Comparison of ENCODE assay signal across 1 cellular context in the genomic region with DNA sequence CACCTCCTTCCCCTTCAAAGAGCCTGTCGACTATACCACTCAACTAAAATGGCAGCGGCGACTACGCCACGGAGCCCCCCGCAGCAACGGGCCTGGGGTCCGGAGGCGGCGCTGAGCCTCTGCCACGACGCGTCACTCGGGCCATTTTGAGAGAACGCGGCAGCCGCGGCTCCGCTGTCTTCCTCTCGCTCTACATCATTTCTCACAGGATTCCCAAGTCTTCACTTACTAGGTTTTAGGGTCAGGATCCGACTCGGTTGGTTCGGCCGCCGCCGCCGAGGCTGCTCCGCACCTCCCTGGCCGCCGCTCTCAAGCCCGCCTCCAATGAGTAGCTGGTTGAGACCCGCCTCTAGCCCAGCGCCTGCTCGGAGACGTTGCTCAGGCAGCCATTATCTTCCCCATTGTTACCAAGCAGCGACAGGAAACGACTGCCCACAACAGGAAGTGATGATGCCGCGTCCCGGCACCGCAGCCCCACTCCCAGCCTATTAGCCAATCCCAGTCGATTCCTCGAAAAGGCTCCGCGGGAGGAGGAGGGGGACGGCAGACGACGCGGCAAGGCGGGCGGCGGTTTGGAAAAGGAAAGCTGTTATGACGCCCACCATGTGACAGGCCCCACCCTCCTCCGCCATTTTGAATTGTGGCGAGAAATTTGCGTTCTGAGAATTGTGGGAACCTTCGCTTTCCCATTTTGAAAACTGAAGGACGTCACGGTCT.
TF ChIP-seq lines count a peak whose summit lies in the region.

A gene with protein sequence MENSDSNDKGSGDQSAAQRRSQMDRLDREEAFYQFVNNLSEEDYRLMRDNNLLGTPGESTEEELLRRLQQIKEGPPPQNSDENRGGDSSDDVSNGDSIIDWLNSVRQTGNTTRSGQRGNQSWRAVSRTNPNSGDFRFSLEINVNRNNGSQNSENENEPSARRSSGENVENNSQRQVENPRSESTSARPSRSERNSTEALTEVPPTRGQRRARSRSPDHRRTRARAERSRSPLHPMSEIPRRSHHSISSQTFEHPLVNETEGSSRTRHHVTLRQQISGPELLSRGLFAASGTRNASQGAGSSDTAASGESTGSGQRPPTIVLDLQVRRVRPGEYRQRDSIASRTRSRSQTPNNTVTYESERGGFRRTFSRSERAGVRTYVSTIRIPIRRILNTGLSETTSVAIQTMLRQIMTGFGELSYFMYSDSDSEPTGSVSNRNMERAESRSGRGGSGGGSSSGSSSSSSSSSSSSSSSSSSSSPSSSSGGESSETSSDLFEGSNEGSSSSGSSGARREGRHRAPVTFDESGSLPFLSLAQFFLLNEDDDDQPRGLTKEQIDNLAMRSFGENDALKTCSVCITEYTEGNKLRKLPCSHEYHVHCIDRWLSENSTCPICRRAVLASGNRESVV (minus strand): TSS at position 432 of the 717 bp plus-strand sequence. CDS start 18,647 bp downstream, outside the sequence.

TF ChIP-seq in HepG2, 621 proteins besides CTCF, POLR2A, EP300 and RAD21 (continued from another document and continues in another):
- TF ChIP-seq, protein P1, sequence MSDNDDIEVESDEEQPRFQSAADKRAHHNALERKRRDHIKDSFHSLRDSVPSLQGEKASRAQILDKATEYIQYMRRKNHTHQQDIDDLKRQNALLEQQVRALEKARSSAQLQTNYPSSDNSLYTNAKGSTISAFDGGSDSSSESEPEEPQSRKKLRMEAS (IDR thresholded peaks at IDR 0.05): peak; percentile 84
- TF ChIP-seq ZNF12 (CRISPR knock-in tag; IDR thresholded peaks at IDR 0.05): no peak
- no peak for TF ChIP-seq U2AF2 (IDR thresholded peaks at IDR 0.05; ENCODE audit: low read depth, low read length)
- TF ChIP-seq MLLT10 (CRISPR knock-in tag; IDR thresholded peaks at IDR 0.05): no peak
- TF ChIP-seq, protein P2, sequence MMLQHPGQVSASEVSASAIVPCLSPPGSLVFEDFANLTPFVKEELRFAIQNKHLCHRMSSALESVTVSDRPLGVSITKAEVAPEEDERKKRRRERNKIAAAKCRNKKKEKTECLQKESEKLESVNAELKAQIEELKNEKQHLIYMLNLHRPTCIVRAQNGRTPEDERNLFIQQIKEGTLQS (CRISPR knock-in tag; IDR thresholded peaks at IDR 0.05): no peak
- TF ChIP-seq, protein P3, sequence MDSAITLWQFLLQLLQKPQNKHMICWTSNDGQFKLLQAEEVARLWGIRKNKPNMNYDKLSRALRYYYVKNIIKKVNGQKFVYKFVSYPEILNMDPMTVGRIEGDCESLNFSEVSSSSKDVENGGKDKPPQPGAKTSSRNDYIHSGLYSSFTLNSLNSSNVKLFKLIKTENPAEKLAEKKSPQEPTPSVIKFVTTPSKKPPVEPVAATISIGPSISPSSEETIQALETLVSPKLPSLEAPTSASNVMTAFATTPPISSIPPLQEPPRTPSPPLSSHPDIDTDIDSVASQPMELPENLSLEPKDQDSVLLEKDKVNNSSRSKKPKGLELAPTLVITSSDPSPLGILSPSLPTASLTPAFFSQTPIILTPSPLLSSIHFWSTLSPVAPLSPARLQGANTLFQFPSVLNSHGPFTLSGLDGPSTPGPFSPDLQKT (CRISPR knock-in tag; IDR thresholded peaks at IDR 0.05; ENCODE audit: borderline replicate concordance): no peak
- TF ChIP-seq, protein P4, sequence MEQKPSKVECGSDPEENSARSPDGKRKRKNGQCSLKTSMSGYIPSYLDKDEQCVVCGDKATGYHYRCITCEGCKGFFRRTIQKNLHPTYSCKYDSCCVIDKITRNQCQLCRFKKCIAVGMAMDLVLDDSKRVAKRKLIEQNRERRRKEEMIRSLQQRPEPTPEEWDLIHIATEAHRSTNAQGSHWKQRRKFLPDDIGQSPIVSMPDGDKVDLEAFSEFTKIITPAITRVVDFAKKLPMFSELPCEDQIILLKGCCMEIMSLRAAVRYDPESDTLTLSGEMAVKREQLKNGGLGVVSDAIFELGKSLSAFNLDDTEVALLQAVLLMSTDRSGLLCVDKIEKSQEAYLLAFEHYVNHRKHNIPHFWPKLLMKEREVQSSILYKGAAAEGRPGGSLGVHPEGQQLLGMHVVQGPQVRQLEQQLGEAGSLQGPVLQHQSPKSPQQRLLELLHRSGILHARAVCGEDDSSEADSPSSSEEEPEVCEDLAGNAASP (CRISPR knock-in tag; IDR thresholded peaks at IDR 0.05; ENCODE audit: borderline replicate concordance): no peak
- 0 out of 2 replicates have a peak, but pooled peaks have one; percentile 31 for TF ChIP-seq TGIF2 (CRISPR knock-in tag; IDR thresholded peaks at IDR 0.05)
- TF ChIP-seq, protein P5, sequence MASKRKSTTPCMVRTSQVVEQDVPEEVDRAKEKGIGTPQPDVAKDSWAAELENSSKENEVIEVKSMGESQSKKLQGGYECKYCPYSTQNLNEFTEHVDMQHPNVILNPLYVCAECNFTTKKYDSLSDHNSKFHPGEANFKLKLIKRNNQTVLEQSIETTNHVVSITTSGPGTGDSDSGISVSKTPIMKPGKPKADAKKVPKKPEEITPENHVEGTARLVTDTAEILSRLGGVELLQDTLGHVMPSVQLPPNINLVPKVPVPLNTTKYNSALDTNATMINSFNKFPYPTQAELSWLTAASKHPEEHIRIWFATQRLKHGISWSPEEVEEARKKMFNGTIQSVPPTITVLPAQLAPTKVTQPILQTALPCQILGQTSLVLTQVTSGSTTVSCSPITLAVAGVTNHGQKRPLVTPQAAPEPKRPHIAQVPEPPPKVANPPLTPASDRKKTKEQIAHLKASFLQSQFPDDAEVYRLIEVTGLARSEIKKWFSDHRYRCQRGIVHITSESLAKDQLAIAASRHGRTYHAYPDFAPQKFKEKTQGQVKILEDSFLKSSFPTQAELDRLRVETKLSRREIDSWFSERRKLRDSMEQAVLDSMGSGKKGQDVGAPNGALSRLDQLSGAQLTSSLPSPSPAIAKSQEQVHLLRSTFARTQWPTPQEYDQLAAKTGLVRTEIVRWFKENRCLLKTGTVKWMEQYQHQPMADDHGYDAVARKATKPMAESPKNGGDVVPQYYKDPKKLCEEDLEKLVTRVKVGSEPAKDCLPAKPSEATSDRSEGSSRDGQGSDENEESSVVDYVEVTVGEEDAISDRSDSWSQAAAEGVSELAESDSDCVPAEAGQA (IDR thresholded peaks at IDR 0.05; ENCODE audit: low read depth): peak; percentile 86
- TF ChIP-seq, protein P5 (CRISPR knock-in tag; IDR thresholded peaks at IDR 0.05; ENCODE audit: borderline replicate concordance): no peak
- no peak; the same call in 1 of the 2 replicates for TF ChIP-seq ZNF788 (CRISPR knock-in tag; IDR thresholded peaks at IDR 0.05; ENCODE audit: borderline replicate concordance)
- no peak for TF ChIP-seq ZFP82 (CRISPR knock-in tag; IDR thresholded peaks at IDR 0.05; ENCODE audit: borderline replicate concordance)
- TF ChIP-seq DNMT1 (CRISPR knock-in tag; IDR thresholded peaks at IDR 0.05): no peak
- TF ChIP-seq THYN1 (CRISPR knock-in tag; IDR thresholded peaks at IDR 0.05; ENCODE audit: borderline replicate concordance, low read depth): no peak
- no peak for TF ChIP-seq TOE1 (CRISPR knock-in tag; IDR thresholded peaks at IDR 0.05)
- TF ChIP-seq ZSCAN9 (CRISPR knock-in tag; IDR thresholded peaks at IDR 0.05; ENCODE audit: borderline replicate concordance): no peak
- TF ChIP-seq SOX6 (IDR thresholded peaks at IDR 0.05): no peak
- TF ChIP-seq SOX6 (CRISPR knock-in tag; IDR thresholded peaks at IDR 0.05): peak; percentile 46; the same call in 1 of the 2 replicates
- TF ChIP-seq ZNF180 (CRISPR knock-in tag; IDR thresholded peaks at IDR 0.05; ENCODE audit: borderline replicate concordance, low read depth): no peak
- TF ChIP-seq, protein P6, sequence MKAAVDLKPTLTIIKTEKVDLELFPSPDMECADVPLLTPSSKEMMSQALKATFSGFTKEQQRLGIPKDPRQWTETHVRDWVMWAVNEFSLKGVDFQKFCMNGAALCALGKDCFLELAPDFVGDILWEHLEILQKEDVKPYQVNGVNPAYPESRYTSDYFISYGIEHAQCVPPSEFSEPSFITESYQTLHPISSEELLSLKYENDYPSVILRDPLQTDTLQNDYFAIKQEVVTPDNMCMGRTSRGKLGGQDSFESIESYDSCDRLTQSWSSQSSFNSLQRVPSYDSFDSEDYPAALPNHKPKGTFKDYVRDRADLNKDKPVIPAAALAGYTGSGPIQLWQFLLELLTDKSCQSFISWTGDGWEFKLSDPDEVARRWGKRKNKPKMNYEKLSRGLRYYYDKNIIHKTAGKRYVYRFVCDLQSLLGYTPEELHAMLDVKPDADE (CRISPR knock-in tag; IDR thresholded peaks at IDR 0.05): no peak
- TF ChIP-seq, protein P7, sequence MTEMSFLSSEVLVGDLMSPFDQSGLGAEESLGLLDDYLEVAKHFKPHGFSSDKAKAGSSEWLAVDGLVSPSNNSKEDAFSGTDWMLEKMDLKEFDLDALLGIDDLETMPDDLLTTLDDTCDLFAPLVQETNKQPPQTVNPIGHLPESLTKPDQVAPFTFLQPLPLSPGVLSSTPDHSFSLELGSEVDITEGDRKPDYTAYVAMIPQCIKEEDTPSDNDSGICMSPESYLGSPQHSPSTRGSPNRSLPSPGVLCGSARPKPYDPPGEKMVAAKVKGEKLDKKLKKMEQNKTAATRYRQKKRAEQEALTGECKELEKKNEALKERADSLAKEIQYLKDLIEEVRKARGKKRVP (CRISPR knock-in tag; IDR thresholded peaks at IDR 0.05): no peak
- no peak; the same call in 1 of the 2 replicates for TF ChIP-seq IRF2 (CRISPR knock-in tag; IDR thresholded peaks at IDR 0.05)
- no peak for TF ChIP-seq ZZZ3 (CRISPR knock-in tag; IDR thresholded peaks at IDR 0.05; ENCODE audit: borderline replicate concordance)
- TF ChIP-seq MYC (CRISPR knock-in tag; IDR thresholded peaks at IDR 0.05; ENCODE audit: borderline replicate concordance): peak; percentile 53; the same call in 1 of the 2 replicates
- TF ChIP-seq ZNF7 (CRISPR knock-in tag; IDR thresholded peaks at IDR 0.05): no peak
- TF ChIP-seq, protein P8, sequence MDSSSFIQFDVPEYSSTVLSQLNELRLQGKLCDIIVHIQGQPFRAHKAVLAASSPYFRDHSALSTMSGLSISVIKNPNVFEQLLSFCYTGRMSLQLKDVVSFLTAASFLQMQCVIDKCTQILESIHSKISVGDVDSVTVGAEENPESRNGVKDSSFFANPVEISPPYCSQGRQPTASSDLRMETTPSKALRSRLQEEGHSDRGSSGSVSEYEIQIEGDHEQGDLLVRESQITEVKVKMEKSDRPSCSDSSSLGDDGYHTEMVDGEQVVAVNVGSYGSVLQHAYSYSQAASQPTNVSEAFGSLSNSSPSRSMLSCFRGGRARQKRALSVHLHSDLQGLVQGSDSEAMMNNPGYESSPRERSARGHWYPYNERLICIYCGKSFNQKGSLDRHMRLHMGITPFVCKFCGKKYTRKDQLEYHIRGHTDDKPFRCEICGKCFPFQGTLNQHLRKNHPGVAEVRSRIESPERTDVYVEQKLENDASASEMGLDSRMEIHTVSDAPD (CRISPR knock-in tag; IDR thresholded peaks at IDR 0.05): 0 out of 2 replicates have a peak, but pooled peaks have one; percentile 24
- TF ChIP-seq MEIS1 (CRISPR knock-in tag; IDR thresholded peaks at IDR 0.05; ENCODE audit: borderline replicate concordance): no peak
- TF ChIP-seq, protein P9, sequence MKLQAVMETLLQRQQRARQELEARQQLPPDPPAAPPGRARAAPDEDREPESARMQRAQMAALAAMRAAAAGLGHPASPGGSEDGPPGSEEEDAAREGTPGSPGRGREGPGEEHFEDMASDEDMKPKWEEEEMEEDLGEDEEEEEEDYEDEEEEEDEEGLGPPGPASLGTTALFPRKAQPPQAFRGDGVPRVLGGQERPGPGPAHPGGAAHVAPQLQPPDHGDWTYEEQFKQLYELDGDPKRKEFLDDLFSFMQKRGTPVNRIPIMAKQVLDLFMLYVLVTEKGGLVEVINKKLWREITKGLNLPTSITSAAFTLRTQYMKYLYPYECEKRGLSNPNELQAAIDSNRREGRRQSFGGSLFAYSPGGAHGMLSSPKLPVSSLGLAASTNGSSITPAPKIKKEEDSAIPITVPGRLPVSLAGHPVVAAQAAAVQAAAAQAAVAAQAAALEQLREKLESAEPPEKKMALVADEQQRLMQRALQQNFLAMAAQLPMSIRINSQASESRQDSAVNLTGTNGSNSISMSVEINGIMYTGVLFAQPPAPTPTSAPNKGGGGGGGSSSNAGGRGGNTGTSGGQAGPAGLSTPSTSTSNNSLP (IDR thresholded peaks at IDR 0.05; ENCODE audit: low read depth, low read length): no peak
- TF ChIP-seq, protein P10, sequence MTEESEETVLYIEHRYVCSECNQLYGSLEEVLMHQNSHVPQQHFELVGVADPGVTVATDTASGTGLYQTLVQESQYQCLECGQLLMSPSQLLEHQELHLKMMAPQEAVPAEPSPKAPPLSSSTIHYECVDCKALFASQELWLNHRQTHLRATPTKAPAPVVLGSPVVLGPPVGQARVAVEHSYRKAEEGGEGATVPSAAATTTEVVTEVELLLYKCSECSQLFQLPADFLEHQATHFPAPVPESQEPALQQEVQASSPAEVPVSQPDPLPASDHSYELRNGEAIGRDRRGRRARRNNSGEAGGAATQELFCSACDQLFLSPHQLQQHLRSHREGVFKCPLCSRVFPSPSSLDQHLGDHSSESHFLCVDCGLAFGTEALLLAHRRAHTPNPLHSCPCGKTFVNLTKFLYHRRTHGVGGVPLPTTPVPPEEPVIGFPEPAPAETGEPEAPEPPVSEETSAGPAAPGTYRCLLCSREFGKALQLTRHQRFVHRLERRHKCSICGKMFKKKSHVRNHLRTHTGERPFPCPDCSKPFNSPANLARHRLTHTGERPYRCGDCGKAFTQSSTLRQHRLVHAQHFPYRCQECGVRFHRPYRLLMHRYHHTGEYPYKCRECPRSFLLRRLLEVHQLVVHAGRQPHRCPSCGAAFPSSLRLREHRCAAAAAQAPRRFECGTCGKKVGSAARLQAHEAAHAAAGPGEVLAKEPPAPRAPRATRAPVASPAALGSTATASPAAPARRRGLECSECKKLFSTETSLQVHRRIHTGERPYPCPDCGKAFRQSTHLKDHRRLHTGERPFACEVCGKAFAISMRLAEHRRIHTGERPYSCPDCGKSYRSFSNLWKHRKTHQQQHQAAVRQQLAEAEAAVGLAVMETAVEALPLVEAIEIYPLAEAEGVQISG (CRISPR knock-in tag; IDR thresholded peaks at IDR 0.05): peak; percentile 44; the same call in 1 of the 2 replicates
- peak; percentile 82 for TF ChIP-seq RBFOX2 (IDR thresholded peaks at IDR 0.05; ENCODE audit: low read depth, low read length)
- no peak for TF ChIP-seq RAD51 (IDR thresholded peaks at IDR 0.05; ENCODE audit: borderline replicate concordance)
- TF ChIP-seq NRL (CRISPR knock-in tag; IDR thresholded peaks at IDR 0.05; ENCODE audit: borderline replicate concordance): no peak; the same call in 1 of the 2 replicates
- no peak for TF ChIP-seq TAF15 (IDR thresholded peaks at IDR 0.05; ENCODE audit: low read depth, low read length, poor library complexity, severe bottlenecking)
- TF ChIP-seq SIN3B (IDR thresholded peaks at IDR 0.05; ENCODE audit: low read length): no peak
- TF ChIP-seq ZNF558 (CRISPR knock-in tag; IDR thresholded peaks at IDR 0.05; ENCODE audit: borderline replicate concordance): no peak
- no peak for TF ChIP-seq FOSL1 (CRISPR knock-in tag; IDR thresholded peaks at IDR 0.05; ENCODE audit: borderline replicate concordance)
